Comparison of ENCODE assay signal across 1 cellular context in genomic region chr5:177382423-177383029, GRCh38.
TF ChIP-seq lines count a peak whose summit lies in the region.

No MANE protein-coding gene starts in this region.

TF ChIP-seq in endothelial cell of umbilical vein, 7 proteins besides CTCF, POLR2A, EP300 and RAD21:
- TF ChIP-seq, protein P1, sequence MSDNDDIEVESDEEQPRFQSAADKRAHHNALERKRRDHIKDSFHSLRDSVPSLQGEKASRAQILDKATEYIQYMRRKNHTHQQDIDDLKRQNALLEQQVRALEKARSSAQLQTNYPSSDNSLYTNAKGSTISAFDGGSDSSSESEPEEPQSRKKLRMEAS (IDR thresholded peaks at IDR 0.05; ENCODE audit: insufficient read depth, insufficient read length), result no peak
- no peak for TF ChIP-seq EZH2 (IDR thresholded peaks at IDR 0.05; ENCODE audit: borderline replicate concordance, low read depth, low read length, severe bottlenecking)
- TF ChIP-seq MYC (IDR thresholded peaks at IDR 0.05; ENCODE audit: low read depth, low read length), result no peak
- TF ChIP-seq GATA2 (IDR thresholded peaks at IDR 0.05; ENCODE audit: insufficient read depth, insufficient read length, low read depth, low read length), result no peak
- TF ChIP-seq POLR2AphosphoS5 (IDR thresholded peaks at IDR 0.05; ENCODE audit: insufficient read depth, low read depth, low read length), result no peak
- no peak for TF ChIP-seq FOS (IDR thresholded peaks at IDR 0.05; ENCODE audit: borderline replicate concordance, insufficient read depth, low read length)
- no peak for TF ChIP-seq JUN (IDR thresholded peaks at IDR 0.05; ENCODE audit: borderline replicate concordance, insufficient read depth, insufficient read length, low read depth)
